10 cellular contexts compared by ENCODE assay signal in genomic region chr13:33153421-33154381, GRCh38.
A peak's percentile ranks its signal among the peaks of the same experiment; 100 is the strongest.
DNase-seq lines count a peak whose midpoint lies in the region; ATAC-seq and TF ChIP-seq lines count a peak whose summit lies in the region.
"Had no signal": no experiment of that assay in that cellular context is flagged by ENCODE, and none has a peak within 500 bp of the region (broad histone marks: within the 10 kb centered on the region; RNA-seq: fewer than 3 reads in every experiment).

No MANE protein-coding gene starts in this region.

- peaks cover 6% of the 10 kb centered on the region for H3K4me1 ChIP-seq in stomach smooth muscle (ENCODE audit: control insufficient read depth, insufficient read depth, low read length)

- H3K27me3 Mint-ChIP-seq in activated T-cell treated with anti-CD3 and anti-CD28 coated beads, Interleukin-2, amount 50 U/mL, for 72 hours (ENCODE audit: low read depth), result peaks cover 33% of the 10 kb centered on the region

- H3K4me3 Mint-ChIP-seq in activated T-cell treated with anti-CD3 and anti-CD28 coated beads, Interleukin-2, amount 50 U/mL, for 72 hours, result no peak overlapping the region

- H3K27ac Mint-ChIP-seq in activated T-cell treated with anti-CD3 and anti-CD28 coated beads, Interleukin-2, amount 50 U/mL, for 72 hours, result no peak overlapping the region

- H3K9me3 Mint-ChIP-seq in activated T-cell treated with anti-CD3 and anti-CD28 coated beads, Interleukin-2, amount 50 U/mL, for 72 hours, result no peaks in the 10 kb centered on the region

- H3K36me3 ChIP-seq in MG63 (peaks cover 58% of the 10 kb centered on the region), stomach smooth muscle (ENCODE audit: control insufficient read depth in 2 of 2, insufficient read depth in 2 of 2, low read length in 2 of 2) (peaks cover 9 to 24% of the 10 kb centered on the region in 2 donors)

- H3K9me3 ChIP-seq in MG63 (no peaks in the 10 kb centered on the region), stomach smooth muscle (ENCODE audit: control insufficient read depth in 2 of 2, low read length in 2 of 2) (no peaks in the 10 kb centered on the region)

- intact Hi-C loops in dorsolateral prefrontal cortex (cut with DNase I), result no loop called here

- H3K36me3 Mint-ChIP-seq in activated T-cell treated with anti-CD3 and anti-CD28 coated beads, Interleukin-2, amount 50 U/mL, for 72 hours (ENCODE audit: insufficient read depth in 2 of 2), result no peaks in the 10 kb centered on the region

- no peak overlapping the region for H3K4me3 ChIP-seq in MG63
- H3K4me3 ChIP-seq in dorsolateral prefrontal cortex, result no peak overlapping the region
- no peak overlapping the region for H3K4me3 ChIP-seq in stomach smooth muscle (ENCODE audit: low read length in 2 of 2)

- peak in 12 of 56 donors; percentile 10 to 60 (median 27) for TF ChIP-seq CTCF in dorsolateral prefrontal cortex (IDR thresholded peaks at IDR 0.05 in 54 of 56, conservative IDR thresholded peaks at IDR 0.05 in 2 of 56; ENCODE audit: low read depth in 1 of 56, partially characterized antibody in 56 of 56)

- H3K9ac ChIP-seq in stomach smooth muscle (ENCODE audit: low read length in 2 of 2), result no peak overlapping the region

- no peak for ATAC-seq in activated T-cell treated with anti-CD3 and anti-CD28 coated beads, Interleukin-2, amount 50 U/mL, for 72 hours (replicated peaks in 1 of 2)
- ATAC-seq in GM19351 (IDR thresholded peaks at IDR 0.05; ENCODE audit: unreplicated experiment), result no peak
- no peak for ATAC-seq in GM21390 (IDR thresholded peaks at IDR 0.05; ENCODE audit: unreplicated experiment)

- peak overlapping the region in 51 of 59 donors; percentile 3 to 77 (median 57) for H3K27ac ChIP-seq in dorsolateral prefrontal cortex
- H3K27ac ChIP-seq in stomach smooth muscle (ENCODE audit: low read length), result peak overlapping the region; percentile 24

- DNase-seq in MG63 (peak; percentile 50), dorsolateral prefrontal cortex (peak in 1 of 10 donors; percentile 40), left kidney (ENCODE audit: low read depth, low spot score) (peak; percentile 85), midbrain (lab: John Stamatoyannopoulos, UW) (no peak)
- DNase-seq in activated T-cell treated with anti-CD3 and anti-CD28 coated beads, Interleukin-2, amount 50 U/mL, for 72 hours, result no peak
- DNase-seq: activated CD4-positive, alpha-beta T cell treated with anti-CD3 and anti-CD28 coated beads, Interleukin-2, amount 50 U/mL, for 48 hours; NCI-H1436 had no signal

- no peaks in the 10 kb centered on the region for H3K27me3 ChIP-seq in MG63
- no peaks in the 10 kb centered on the region for H3K27me3 ChIP-seq in dorsolateral prefrontal cortex
- H3K27me3 ChIP-seq in stomach smooth muscle (ENCODE audit: control insufficient read depth in 1 of 2, insufficient read depth in 2 of 2, low read length in 2 of 2), result no peaks in the 10 kb centered on the region

- H3K4me1 Mint-ChIP-seq in activated T-cell treated with anti-CD3 and anti-CD28 coated beads, Interleukin-2, amount 50 U/mL, for 72 hours (ENCODE audit: low read depth), result no peaks in the 10 kb centered on the region

Comparison
In these comparisons a context has a peak if more than half of its experiments do, and no peak if none do; other contexts are left out.
1. DNase-seq: peak in MG63 (single experiment) and left kidney (single experiment); none in activated T-cell treated with anti-CD3 and anti-CD28 coated beads, Interleukin-2, amount 50 U/mL, for 72 hours (0 of 2) and midbrain (single experiment).